ENCODE assay signal across 1 cellular context in genomic region chr1:203126866-203127671, GRCh38.
TF ChIP-seq lines count a peak whose summit lies in the region.

No MANE protein-coding gene starts in this region.

TF ChIP-seq in HepG2, 621 proteins besides CTCF, POLR2A, EP300 and RAD21:
- TF ChIP-seq PPARG (CRISPR knock-in tag; conservative IDR thresholded peaks at IDR 0.05) (no peak), POGZ (CRISPR knock-in tag; IDR thresholded peaks at IDR 0.05) (no peak), HES4 (CRISPR knock-in tag; IDR thresholded peaks at IDR 0.05; ENCODE audit: borderline replicate concordance) (no peak), CAMTA2 (CRISPR knock-in tag; IDR thresholded peaks at IDR 0.05; ENCODE audit: borderline replicate concordance) (no peak), PAWR (CRISPR knock-in tag; IDR thresholded peaks at IDR 0.05; ENCODE audit: borderline replicate concordance) (no peak), SNAI1 (CRISPR knock-in tag; IDR thresholded peaks at IDR 0.05; ENCODE audit: borderline replicate concordance) (no peak), ZNF253 (CRISPR knock-in tag; IDR thresholded peaks at IDR 0.05; ENCODE audit: borderline replicate concordance) (no peak), DNMT1 (CRISPR knock-in tag; IDR thresholded peaks at IDR 0.05) (no peak), ZNF788 (CRISPR knock-in tag; IDR thresholded peaks at IDR 0.05; ENCODE audit: borderline replicate concordance) (no peak), ZNF343 (CRISPR knock-in tag; IDR thresholded peaks at IDR 0.05) (no peak), CHCHD3 (CRISPR knock-in tag; IDR thresholded peaks at IDR 0.05) (no peak), ZNF234 (CRISPR knock-in tag; conservative IDR thresholded peaks at IDR 0.05) (no peak), KDM5A (IDR thresholded peaks at IDR 0.05; ENCODE audit: borderline replicate concordance, low read length) (no peak), FOXK1 (CRISPR knock-in tag; IDR thresholded peaks at IDR 0.05; ENCODE audit: borderline replicate concordance, low read depth) (no peak), ZNF749 (CRISPR knock-in tag; IDR thresholded peaks at IDR 0.05; ENCODE audit: borderline replicate concordance) (no peak), CENPX (CRISPR knock-in tag; IDR thresholded peaks at IDR 0.05) (no peak), MED13 (CRISPR knock-in tag; IDR thresholded peaks at IDR 0.05) (no peak), ZFP1 (CRISPR knock-in tag; IDR thresholded peaks at IDR 0.05) (no peak), PHF21A (CRISPR knock-in tag; IDR thresholded peaks at IDR 0.05) (no peak)
